ENCODE assay signal across 8 cellular contexts in the genomic region with DNA sequence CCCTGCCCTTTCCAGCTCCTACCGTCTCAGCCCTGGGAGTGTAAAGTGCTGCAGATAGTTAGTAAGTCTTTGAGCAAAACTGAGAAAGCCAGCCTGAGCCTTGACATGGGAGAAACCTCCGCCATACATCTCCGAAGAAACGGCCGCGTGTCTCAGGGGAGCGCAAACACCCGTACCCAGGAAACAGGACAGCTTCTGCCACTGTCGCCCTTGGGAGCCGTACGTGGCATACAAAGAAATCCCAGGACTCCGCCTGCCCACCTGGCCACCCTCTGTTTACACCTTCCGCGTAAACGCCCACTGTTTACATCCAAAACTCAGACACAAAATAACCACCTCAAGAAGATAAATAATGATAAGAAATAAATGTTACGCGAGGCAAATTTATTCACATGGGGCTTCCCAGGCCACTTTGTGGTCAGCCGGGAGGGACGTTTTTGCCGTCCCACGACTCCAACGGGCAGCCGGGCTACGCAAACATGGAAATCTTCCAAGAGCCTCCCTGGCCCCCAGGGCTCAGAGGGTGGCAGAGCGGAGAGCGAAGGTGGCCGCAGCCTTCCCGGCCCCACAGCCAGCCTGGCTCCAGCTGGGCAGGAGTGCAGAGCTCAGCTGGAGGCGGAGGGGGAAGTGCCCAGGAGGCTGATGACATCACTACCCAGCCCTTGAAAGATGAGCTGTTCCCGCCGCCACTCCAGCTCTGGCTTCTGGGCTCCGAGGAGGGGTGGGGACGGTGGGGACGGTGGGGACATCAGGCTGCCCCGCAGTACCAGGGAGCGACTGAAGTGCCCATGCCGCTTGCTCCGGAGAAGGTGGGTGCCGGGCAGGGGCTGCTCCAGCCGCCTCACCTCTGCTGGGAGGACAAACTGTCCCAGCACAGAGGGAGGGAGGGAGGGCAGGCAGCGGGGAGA. TPM values are rescaled to one million over a fixed set of nuclear protein-coding genes. Genes with fewer than 3 reads are reported as not detected.
DNase-seq lines count a peak whose midpoint lies in the region; ATAC-seq and TF ChIP-seq lines count a peak whose summit lies in the region.

Gene BDKRB2 (plus strand): TSS at position 689 of the 908 bp plus-strand sequence. CDS start 32,269 bp downstream, outside the sequence.

- H3K4me3 Mint-ChIP-seq in T-helper 2 cell treated with Interferon-gamma antibody and Interleukin-4, amounts not matched to agents 5 μg/mL and 100 μg/mL, for 36 hours = no peak within 1 kb of the TSS
- peak within 1 kb of the TSS; percentile 36 for H3K4me3 Mint-ChIP-seq in activated T-helper 17 cell treated with anti-CD3 and anti-CD28 coated beads, Interleukin-2, amount 50 U/mL, for 72 hours
- peak within 1 kb of the TSS; percentile 63 for H3K4me3 Mint-ChIP-seq in glutamatergic neuron (ENCODE audit: unreplicated experiment)

- no peaks in the 10 kb centered on the region for H3K9me3 Mint-ChIP-seq in T-helper 2 cell treated with Interferon-gamma antibody and Interleukin-4, amounts not matched to agents 5 μg/mL and 100 μg/mL, for 36 hours
- H3K9me3 Mint-ChIP-seq in activated T-helper 17 cell treated with anti-CD3 and anti-CD28 coated beads, Interleukin-2, amount 50 U/mL, for 72 hours = no peaks in the 10 kb centered on the region
- peaks cover 1% of the 10 kb centered on the region for H3K9me3 Mint-ChIP-seq in glutamatergic neuron (ENCODE audit: unreplicated experiment)

- peak; percentile 6 for DNase-seq in T-helper 2 cell treated with Interferon-gamma antibody and Interleukin-4, amounts not matched to agents 5 μg/mL and 100 μg/mL, for 36 hours (ENCODE audit: low spot score)
- no peak for DNase-seq in T-helper 2 cell
- DNase-seq in NCI-H2107 (lab: John Stamatoyannopoulos, UW) = peak; percentile 95
- peak; percentile 84 for DNase-seq in glutamatergic neuron
- DNase-seq in nucleus accumbens (lab: John Stamatoyannopoulos, UW) = peak in 33 of 56 donors; percentile 4 to 75 (median 30)

- H3K4me1 Mint-ChIP-seq in T-helper 2 cell treated with Interferon-gamma antibody and Interleukin-4, amounts not matched to agents 5 μg/mL and 100 μg/mL, for 36 hours (ENCODE audit: low read depth) = no peaks in the 10 kb centered on the region
- H3K4me1 Mint-ChIP-seq in activated T-helper 17 cell treated with anti-CD3 and anti-CD28 coated beads, Interleukin-2, amount 50 U/mL, for 72 hours = no peaks in the 10 kb centered on the region
- peaks cover 7% of the 10 kb centered on the region for H3K4me1 Mint-ChIP-seq in glutamatergic neuron (ENCODE audit: low read depth, unreplicated experiment)

- peaks cover 22% of the 10 kb centered on the region for H3K27me3 Mint-ChIP-seq in T-helper 2 cell treated with Interferon-gamma antibody and Interleukin-4, amounts not matched to agents 5 μg/mL and 100 μg/mL, for 36 hours (ENCODE audit: low read depth)
- H3K27me3 Mint-ChIP-seq in activated T-helper 17 cell treated with anti-CD3 and anti-CD28 coated beads, Interleukin-2, amount 50 U/mL, for 72 hours = peaks cover 33% of the 10 kb centered on the region
- H3K27me3 Mint-ChIP-seq in glutamatergic neuron (ENCODE audit: unreplicated experiment) = peaks cover 3% of the 10 kb centered on the region

- no peak for TF ChIP-seq POLR2A in GM18505 (IDR thresholded peaks at IDR 0.05; ENCODE audit: borderline replicate concordance, extremely low read depth, insufficient read depth, insufficient read length)

- peak; percentile 65 for ATAC-seq in activated T-helper 17 cell treated with anti-CD3 and anti-CD28 coated beads, Interleukin-2, amount 50 U/mL, for 72 hours (replicated peaks)
- ATAC-seq in GM21526 (IDR thresholded peaks at IDR 0.05; ENCODE audit: low FRiP score, unreplicated experiment) = no peak
- no peak for ATAC-seq in GM18505 (IDR thresholded peaks at IDR 0.05; ENCODE audit: unreplicated experiment)

- no peak within 1 kb of the TSS for H3K27ac Mint-ChIP-seq in T-helper 2 cell treated with Interferon-gamma antibody and Interleukin-4, amounts not matched to agents 5 μg/mL and 100 μg/mL, for 36 hours
- no peak within 1 kb of the TSS for H3K27ac Mint-ChIP-seq in activated T-helper 17 cell treated with anti-CD3 and anti-CD28 coated beads, Interleukin-2, amount 50 U/mL, for 72 hours
- peak within 1 kb of the TSS; percentile 48 for H3K27ac Mint-ChIP-seq in glutamatergic neuron (ENCODE audit: unreplicated experiment)

- H3K36me3 Mint-ChIP-seq in T-helper 2 cell treated with Interferon-gamma antibody and Interleukin-4, amounts not matched to agents 5 μg/mL and 100 μg/mL, for 36 hours (ENCODE audit: low read depth) = no peaks in the 10 kb centered on the region
- no peaks in the 10 kb centered on the region for H3K36me3 Mint-ChIP-seq in activated T-helper 17 cell treated with anti-CD3 and anti-CD28 coated beads, Interleukin-2, amount 50 U/mL, for 72 hours (ENCODE audit: low read depth)
- H3K36me3 Mint-ChIP-seq in glutamatergic neuron (ENCODE audit: unreplicated experiment) = peaks cover 4% of the 10 kb centered on the region

- TF ChIP-seq CTCF in glutamatergic neuron (IDR thresholded peaks at IDR 0.05; ENCODE audit: partially characterized antibody, unreplicated experiment) = no peak

RNA-seq across cellular contexts. Expression of gene BDKRB2, which starts in this region (rescaled TPM):
- total RNA-seq in activated T-helper 17 cell treated with anti-CD3 and anti-CD28 coated beads, Interleukin-2, amount 50 U/mL, for 72 hours = not detected
- total RNA-seq in glutamatergic neuron (ENCODE audit: unreplicated experiment) = 3.8 TPM

Comparison
In these comparisons a context has a peak if more than half of its experiments do, and no peak if none do; other contexts are left out.
1. DNase-seq: peak in T-helper 2 cell treated with Interferon-gamma antibody and Interleukin-4, amounts not matched to agents 5 μg/mL and 100 μg/mL, for 36 hours (single experiment), NCI-H2107 (single experiment), glutamatergic neuron (single experiment) and nucleus accumbens (33 of 56); none in T-helper 2 cell (0 of 5).
2. Peak in ATAC-seq in activated T-helper 17 cell treated with anti-CD3 and anti-CD28 coated beads, Interleukin-2, amount 50 U/mL, for 72 hours; RNA of the gene not detected or under 1 TPM.